Comparison of ENCODE assay signal across 8 cellular contexts in the genomic region with DNA sequence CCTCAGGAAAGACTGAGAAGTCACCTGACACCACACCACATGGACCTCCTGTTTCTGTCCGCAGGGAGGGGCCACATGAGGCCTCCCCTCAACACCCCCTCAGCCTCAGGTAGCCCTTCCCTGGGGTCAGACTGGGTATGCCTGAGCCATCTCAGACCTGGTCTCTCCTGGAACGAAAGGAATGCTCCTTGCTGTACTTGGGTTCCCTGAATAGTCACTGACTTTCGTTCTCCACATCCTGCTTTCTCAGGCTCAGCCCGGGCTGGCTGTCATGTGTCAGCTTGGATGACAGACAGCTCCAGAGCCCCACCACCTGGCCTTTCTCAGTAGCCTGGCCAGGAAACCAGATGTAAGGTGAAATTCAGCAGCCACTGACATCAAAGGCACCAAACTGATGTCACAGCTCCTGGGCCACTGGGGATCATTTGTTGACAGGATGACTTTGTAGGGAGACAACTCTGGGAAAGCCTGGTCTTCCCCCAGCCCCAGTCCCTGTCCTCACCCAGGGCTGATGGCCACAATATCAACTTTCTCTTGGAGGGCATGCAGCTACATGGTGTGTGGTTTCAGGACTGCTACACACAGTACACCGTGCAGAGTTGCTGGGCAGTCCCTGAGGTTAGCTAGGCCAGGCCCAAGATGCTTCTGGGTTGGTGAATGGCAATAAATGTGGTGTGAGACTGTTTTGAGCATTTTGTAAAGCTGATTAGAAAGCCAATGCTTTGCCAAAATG.
DNase-seq lines count a peak whose midpoint lies in the region; ATAC-seq and TF ChIP-seq lines count a peak whose summit lies in the region.

No MANE protein-coding gene starts in this region.

- H3K4me3 ChIP-seq in left ventricle myocardium inferior = no peak overlapping the region

- H3K9me3 ChIP-seq in left ventricle myocardium inferior (replicated peaks) = no peaks in the 10 kb centered on the region

- no peaks in the 10 kb centered on the region for H3K36me3 ChIP-seq in left ventricle myocardium inferior

- H3K27me3 ChIP-seq in left ventricle myocardium inferior (ENCODE audit: low read depth) = no peaks in the 10 kb centered on the region

- no peaks in the 10 kb centered on the region for H3K4me1 ChIP-seq in left ventricle myocardium inferior

- DNase-seq in EH (ENCODE audit: low read depth) (peak; percentile 11), NCI-H82 (lab: John Stamatoyannopoulos, UW) (peak; percentile 86), left ventricle myocardium inferior (no peak), NCI-H1436 (lab: John Stamatoyannopoulos, UW) (no peak)
- no peak for DNase-seq in stimulated activated CD4-positive, alpha-beta T cell treated with anti-CD3 and anti-CD28 coated beads, Interleukin-4, amount 100 ng/mL, for 4 hours
- DNase-seq in activated CD4-positive, alpha-beta T cell treated with anti-CD3 and anti-CD28 coated beads, Interleukin-2, amount 50 U/mL, for 1 hour = no peak

- no peak overlapping the region for H3K27ac ChIP-seq in left ventricle myocardium inferior (replicated peaks)

- intact Hi-C loops in left ventricle myocardium inferior (cut with micrococcal nuclease) = no loop called here

- peak; percentile 77 for ATAC-seq in GM21717 (IDR thresholded peaks at IDR 0.05; ENCODE audit: unreplicated experiment)
- ATAC-seq in HG03039 (IDR thresholded peaks at IDR 0.05; ENCODE audit: unreplicated experiment) = no peak

- peak; percentile 14 for TF ChIP-seq CTCF in left ventricle myocardium inferior (IDR thresholded peaks at IDR 0.05; ENCODE audit: borderline replicate concordance)

Comparison
In these comparisons a context has a peak if more than half of its experiments do, and no peak if none do; other contexts are left out.
1. DNase-seq: peak in EH (single experiment) and NCI-H82 (single experiment); none in left ventricle myocardium inferior (single experiment), stimulated activated CD4-positive, alpha-beta T cell treated with anti-CD3 and anti-CD28 coated beads, Interleukin-4, amount 100 ng/mL, for 4 hours (0 of 2), NCI-H1436 (single experiment) and activated CD4-positive, alpha-beta T cell treated with anti-CD3 and anti-CD28 coated beads, Interleukin-2, amount 50 U/mL, for 1 hour (single experiment).